8 cellular contexts compared by ENCODE assay signal in genomic region chr7:1457949-1458675, GRCh38. TPM values are rescaled to one million over a fixed set of nuclear protein-coding genes. Genes with fewer than 3 reads are reported as not detected.
DNase-seq lines count a peak whose midpoint lies in the region; ATAC-seq and TF ChIP-seq lines count a peak whose summit lies in the region.

No MANE protein-coding gene starts in this region.

- H2BK12ac ChIP-seq in trophoblast cell (ENCODE audit: low read length): peak overlapping the region; percentile 9

- POLR2A ChIA-PET in Panc1 (lab: Charles Lee): no interaction called here

- H4K12ac ChIP-seq in trophoblast cell (ENCODE audit: low read depth, low read length): no peak overlapping the region

- H3K27ac ChIP-seq in Panc1 (ENCODE audit: low read length): peak overlapping the region; percentile 87
- no peak overlapping the region for H3K27ac ChIP-seq in trophoblast cell (ENCODE audit: low read depth, low read length)

- H2AK5ac ChIP-seq in trophoblast cell (ENCODE audit: low read length): no peak overlapping the region

- peaks cover 11% of the 10 kb centered on the region for H3K79me2 ChIP-seq in trophoblast cell (ENCODE audit: control insufficient read depth, insufficient read depth, low read length, poor library complexity)

- no CpG with 5 or more reads among the region's 23 CpGs for WGBS in trophoblast cell (ENCODE audit: extremely low coverage, insufficient coverage, insufficient read length)

- peak overlapping the region; percentile 86 for H3K4me2 ChIP-seq in trophoblast cell (ENCODE audit: low read length)

- peak overlapping the region; percentile 38 for H4K91ac ChIP-seq in trophoblast cell (ENCODE audit: low read depth, low read length)

- CTCF ChIA-PET in Panc1 (lab: Charles Lee): interaction anchor here (0.6 kb wide), 1 partner anchor 9 kb away, joined by 3 read pairs; no protein-coding TSS in a partner anchor

- no peak overlapping the region for H3K18ac ChIP-seq in trophoblast cell (ENCODE audit: low read length)

- H4K8ac ChIP-seq in trophoblast cell (ENCODE audit: low read depth, low read length): no peak overlapping the region

- ATAC-seq in Panc1: no peak
- ATAC-seq in HG03135 (IDR thresholded peaks at IDR 0.05; ENCODE audit: unreplicated experiment): no peak
- no peak for ATAC-seq in GM19455 (IDR thresholded peaks at IDR 0.05; ENCODE audit: unreplicated experiment)

- no peak overlapping the region for H3K23ac ChIP-seq in trophoblast cell (ENCODE audit: low read length)

- in situ Hi-C loops in Panc1 (cut with HindIII; ENCODE audit: low pct_unique_long_range_greater_than_20kb, low sequenced_read_pairs): no loop called here

- peaks cover 24% of the 10 kb centered on the region for H3K79me1 ChIP-seq in trophoblast cell (ENCODE audit: low read length)

- H3K14ac ChIP-seq in trophoblast cell (ENCODE audit: low read length): peak overlapping the region; percentile 6

- H3K27me3 ChIP-seq in Panc1 (ENCODE audit: control insufficient read depth, insufficient read depth, low read length): no peaks in the 10 kb centered on the region
- no peaks in the 10 kb centered on the region for H3K27me3 ChIP-seq in trophoblast cell (ENCODE audit: insufficient read depth, low read length)

- H2BK120ac ChIP-seq in trophoblast cell (ENCODE audit: insufficient read depth, low read length, poor library complexity): peak overlapping the region; percentile 8

- H3K4me3 ChIP-seq in Panc1 (ENCODE audit: low read depth in 2 of 2, low read length in 2 of 2) (peak overlapping the region; percentile 76 to 87), epithelial cell of proximal tubule (ENCODE audit: low read depth, low read length) (peak overlapping the region; percentile 76), trophoblast cell (ENCODE audit: low read depth, low read length) (peak overlapping the region; percentile 80)

- H3K4me1 ChIP-seq in ES-I3 (ENCODE audit: insufficient read depth, low read length) (peaks cover 21% of the 10 kb centered on the region), Panc1 (ENCODE audit: control insufficient read depth, insufficient read depth, low read length) (peaks cover 71% of the 10 kb centered on the region), trophoblast cell (ENCODE audit: control insufficient read depth in 1 of 2, insufficient read depth in 2 of 2, low read length in 2 of 2) (peaks cover 48 to 58% of the 10 kb centered on the region in 2 experiments)

- DNase-seq in Panc1 (ENCODE audit: low read depth, low spot score) (no peak), epithelial cell of proximal tubule (ENCODE audit: low read depth) (no peak), trophoblast cell (no peak), NCI-H1436 (lab: John Stamatoyannopoulos, UW) (no peak), inferior parietal cortex (ENCODE audit: extremely low spot score) (no peak)

- no peak overlapping the region for H2AFZ ChIP-seq in trophoblast cell (ENCODE audit: insufficient read depth, low read length, poor library complexity)

- peak overlapping the region; percentile 65; the same call in 1 of the 2 replicates for H3K9ac ChIP-seq in ES-I3 (ENCODE audit: low read depth, low read length)
- H3K9ac ChIP-seq in trophoblast cell (ENCODE audit: low read length): peak overlapping the region; percentile 73

- H2BK5ac ChIP-seq in trophoblast cell (ENCODE audit: low read depth, low read length, poor library complexity): no peak overlapping the region

- H3K36me3 ChIP-seq in ES-I3 (ENCODE audit: insufficient read depth, low read length): no peaks in the 10 kb centered on the region
- peaks cover 2% of the 10 kb centered on the region; the same call in 1 of the 2 replicates for H3K36me3 ChIP-seq in Panc1 (ENCODE audit: control insufficient read depth, insufficient read depth, low read length)
- no peaks in the 10 kb centered on the region for H3K36me3 ChIP-seq in trophoblast cell (ENCODE audit: control insufficient read depth in 1 of 2, insufficient read depth in 2 of 2, low read length in 2 of 2)

- no peaks in the 10 kb centered on the region for H3K9me3 ChIP-seq in ES-I3 (ENCODE audit: control insufficient read depth, insufficient read depth, low read length)
- no peaks in the 10 kb centered on the region for H3K9me3 ChIP-seq in Panc1 (ENCODE audit: control insufficient read depth, insufficient read depth, low read depth, low read length)
- H3K9me3 ChIP-seq in trophoblast cell (ENCODE audit: insufficient read depth, low read depth, low read length): peaks cover 2% of the 10 kb centered on the region

- H3K4ac ChIP-seq in trophoblast cell (ENCODE audit: low read depth, low read length): peak overlapping the region; percentile 9

- BruUV-seq in Panc1 (replicated peaks; lab: Mats Ljungman, UMichigan): no TSS peak

- intact Hi-C loops in Panc1 (cut with micrococcal nuclease; ENCODE audit: unreplicated experiment): loop anchor here (5.0 kb wide), 1 partner anchor 244 kb away; no protein-coding TSS in a partner anchor

- TF ChIP-seq CTCF in Panc1 (IDR thresholded peaks at IDR 0.05): no peak
- TF ChIP-seq CTCF in epithelial cell of proximal tubule (conservative IDR thresholded peaks at IDR 0.05; ENCODE audit: low read depth, low read length): no peak

RNA-seq across cellular contexts. Expression of gene MICALL2, which starts 1.2 kb away (rescaled TPM):
- total RNA-seq in Panc1 (2021; ENCODE audit: unreplicated experiment): 144 TPM
- polyA plus RNA-seq in Panc1 (2012; ENCODE audit: insufficient read length): 127 TPM
- total RNA-seq in epithelial cell of proximal tubule: 8.1 and 12.4 TPM in 2 replicates
- polyA plus RNA-seq in trophoblast cell (2013): 150 and 168 TPM in 2 replicates

RNA-seq across cellular contexts. Expression of gene INTS1, which starts 46.1 kb away (rescaled TPM):
- 173 TPM for total RNA-seq in Panc1 (2021; ENCODE audit: unreplicated experiment)
- polyA plus RNA-seq in Panc1 (2012; ENCODE audit: insufficient read length): 196 TPM
- total RNA-seq in epithelial cell of proximal tubule: 88.2 and 90.1 TPM in 2 replicates
- 35.4 and 39.0 TPM in 2 replicates for polyA plus RNA-seq in trophoblast cell (2013)

Comparison
In these comparisons a context has a peak if more than half of its experiments do, and no peak if none do; other contexts are left out.
1. RNA of gene MICALL2, which starts 1.2 kb away (total RNA-seq): 144 TPM in Panc1 (single experiment); 8.1 to 12.4 TPM in epithelial cell of proximal tubule; every median in the first group is over 10 times any median in the second.
2. Peak in every context shown above with its lines, with median percentiles within 50 percentile points of each other: H3K4me3 ChIP-seq.